Comparison of ENCODE assay signal across 27 cellular contexts in genomic region chr4:129581305-129581704, GRCh38.
"Had no signal": no experiment of that assay in that cellular context is flagged by ENCODE, and none has a peak within 500 bp of the region (broad histone marks: within the 10 kb centered on the region; RNA-seq: fewer than 3 reads in every experiment).

No MANE protein-coding gene starts in this region.

- H3K27ac Mint-ChIP-seq: naive thymus-derived CD8-positive, alpha-beta T cell; natural killer cell treated with Interleukin-12 subunit alpha and Interleukin-12 subunit beta and Interleukin-15 and Interleukin-18, amount 100 ng/mL, for 72 hours; nephron progenitor cell; stimulated activated effector memory CD8-positive, alpha-beta T cell treated with anti-CD3 and anti-CD28 coated beads, Interleukin-12 subunit alpha, Interleukin-12 subunit beta, amount 100 ng/mL, for 72 hours; stimulated activated naive B cell treated with anti-CD40 and anti-IgM and Interleukin-4, amounts not matched to agents 10 μg/mL and 1 μg/mL and 100 μg/mL, for 72 hours; stimulated activated naive CD8-positive, alpha-beta T cell treated with anti-CD3 and anti-CD28 coated beads, Interleukin-15, Interleukin-2, amounts not matched to agents 100 ng/mL and 50 ng/mL, for 24 hours had no signal

- ATAC-seq: naive thymus-derived CD8-positive, alpha-beta T cell; natural killer cell treated with Interleukin-12 subunit alpha and Interleukin-12 subunit beta and Interleukin-15 and Interleukin-18, amount 100 ng/mL, for 72 hours; pancreas; right cardiac atrium; right lobe of liver; stimulated activated effector memory CD8-positive, alpha-beta T cell treated with anti-CD3 and anti-CD28 coated beads, Interleukin-12 subunit alpha, Interleukin-12 subunit beta, amount 100 ng/mL, for 72 hours; stimulated activated naive B cell treated with anti-CD40 and anti-IgM and Interleukin-4, amounts not matched to agents 10 μg/mL and 1 μg/mL and 100 μg/mL, for 72 hours had no signal

- H3K27me3 ChIP-seq: neutrophil, pancreas, right lobe of liver, sigmoid colon, stomach, thyroid gland, tibial nerve, upper lobe of left lung, uterus had no signal

- H3K9me3 Mint-ChIP-seq: neural crest cell; stimulated activated naive B cell treated with anti-CD40 and anti-IgM and Interleukin-4, amounts not matched to agents 10 μg/mL and 1 μg/mL and 100 μg/mL, for 72 hours had no signal

- H3K9me3 ChIP-seq: neutrophil, pancreas, prostate gland, thoracic aorta, thyroid gland, upper lobe of left lung, uterus had no signal

- H3K4me1 Mint-ChIP-seq: naive thymus-derived CD8-positive, alpha-beta T cell; neural crest cell; stimulated activated effector memory CD8-positive, alpha-beta T cell treated with anti-CD3 and anti-CD28 coated beads, Interleukin-12 subunit alpha, Interleukin-12 subunit beta, amount 100 ng/mL, for 72 hours; stimulated activated naive B cell treated with anti-CD40 and anti-IgM and Interleukin-4, amounts not matched to agents 10 μg/mL and 1 μg/mL and 100 μg/mL, for 72 hours had no signal

- H3K4me1 ChIP-seq: pancreas, prostate gland, right lobe of liver, sigmoid colon, stomach, thyroid gland, upper lobe of left lung, uterus had no signal

- H3K36me3 Mint-ChIP-seq: naive thymus-derived CD8-positive, alpha-beta T cell; natural killer cell treated with Interleukin-12 subunit alpha and Interleukin-12 subunit beta and Interleukin-15 and Interleukin-18, amount 100 ng/mL, for 72 hours; stimulated activated effector memory CD8-positive, alpha-beta T cell treated with anti-CD3 and anti-CD28 coated beads, Interleukin-12 subunit alpha, Interleukin-12 subunit beta, amount 100 ng/mL, for 72 hours; stimulated activated naive B cell treated with anti-CD40 and anti-IgM and Interleukin-4, amounts not matched to agents 10 μg/mL and 1 μg/mL and 100 μg/mL, for 72 hours had no signal

- H3K27me3 Mint-ChIP-seq: natural killer cell treated with Interleukin-12 subunit alpha and Interleukin-12 subunit beta and Interleukin-15 and Interleukin-18, amount 100 ng/mL, for 72 hours; stimulated activated naive B cell treated with anti-CD40 and anti-IgM and Interleukin-4, amounts not matched to agents 10 μg/mL and 1 μg/mL and 100 μg/mL, for 72 hours; stimulated activated naive CD8-positive, alpha-beta T cell treated with anti-CD3 and anti-CD28 coated beads, Interleukin-15, Interleukin-2, amounts not matched to agents 100 ng/mL and 50 ng/mL, for 24 hours had no signal

- DNase-seq: naive thymus-derived CD8-positive, alpha-beta T cell; nephron progenitor cell; nucleus accumbens; pancreas; right cardiac atrium; right lobe of liver; sigmoid colon; small intestine; stimulated activated CD4-positive, alpha-beta T cell treated with anti-CD3 and anti-CD28 coated beads, Interleukin-15, amount 100 ng/mL, for 24 hours; stimulated activated CD4-positive, alpha-beta T cell treated with anti-CD3 and anti-CD28 coated beads, Interleukin-2, amount 100 ng/mL, for 24 hours; stimulated activated CD4-positive, alpha-beta T cell treated with anti-CD3 and anti-CD28 coated beads, Interleukin-2, amount 100 ng/mL, for 48 hours; stimulated activated CD4-positive, alpha-beta T cell treated with anti-CD3 and anti-CD28 coated beads, Interleukin-4, amount 100 ng/mL, for 24 hours; stimulated activated naive B cell treated with anti-CD40 and anti-IgM and Interleukin-4, amounts not matched to agents 10 μg/mL and 1 μg/mL and 100 μg/mL, for 72 hours; stimulated activated naive CD4-positive, alpha-beta T cell treated with Interleukin-2 at 50 U/mL for 16 hours; stomach; thyroid gland; trophoblast cell; upper lobe of left lung; uterus had no signal

- H3K4me3 ChIP-seq: pancreas, prostate gland, right lobe of liver, sigmoid colon, stomach, thoracic aorta, thyroid gland, tibial nerve, upper lobe of left lung, uterus had no signal

- H3K36me3 ChIP-seq: neutrophil, pancreas, prostate gland, right lobe of liver, sigmoid colon, stomach, thoracic aorta, thyroid gland, tibial nerve, upper lobe of left lung, uterus had no signal

- H3K4me3 Mint-ChIP-seq: naive thymus-derived CD8-positive, alpha-beta T cell; natural killer cell treated with Interleukin-12 subunit alpha and Interleukin-12 subunit beta and Interleukin-15 and Interleukin-18, amount 100 ng/mL, for 72 hours; nephron progenitor cell; neural crest cell; stimulated activated effector memory CD8-positive, alpha-beta T cell treated with anti-CD3 and anti-CD28 coated beads, Interleukin-12 subunit alpha, Interleukin-12 subunit beta, amount 100 ng/mL, for 72 hours; stimulated activated naive B cell treated with anti-CD40 and anti-IgM and Interleukin-4, amounts not matched to agents 10 μg/mL and 1 μg/mL and 100 μg/mL, for 72 hours; stimulated activated naive CD8-positive, alpha-beta T cell treated with anti-CD3 and anti-CD28 coated beads, Interleukin-15, Interleukin-2, amounts not matched to agents 100 ng/mL and 50 ng/mL, for 24 hours had no signal

- H3K27ac ChIP-seq: neutrophil, pancreas, prostate gland, right lobe of liver, sigmoid colon, stomach, thoracic aorta, thyroid gland, tibial nerve, upper lobe of left lung, uterus had no signal
